8 cellular contexts compared by ENCODE assay signal in the genomic region with DNA sequence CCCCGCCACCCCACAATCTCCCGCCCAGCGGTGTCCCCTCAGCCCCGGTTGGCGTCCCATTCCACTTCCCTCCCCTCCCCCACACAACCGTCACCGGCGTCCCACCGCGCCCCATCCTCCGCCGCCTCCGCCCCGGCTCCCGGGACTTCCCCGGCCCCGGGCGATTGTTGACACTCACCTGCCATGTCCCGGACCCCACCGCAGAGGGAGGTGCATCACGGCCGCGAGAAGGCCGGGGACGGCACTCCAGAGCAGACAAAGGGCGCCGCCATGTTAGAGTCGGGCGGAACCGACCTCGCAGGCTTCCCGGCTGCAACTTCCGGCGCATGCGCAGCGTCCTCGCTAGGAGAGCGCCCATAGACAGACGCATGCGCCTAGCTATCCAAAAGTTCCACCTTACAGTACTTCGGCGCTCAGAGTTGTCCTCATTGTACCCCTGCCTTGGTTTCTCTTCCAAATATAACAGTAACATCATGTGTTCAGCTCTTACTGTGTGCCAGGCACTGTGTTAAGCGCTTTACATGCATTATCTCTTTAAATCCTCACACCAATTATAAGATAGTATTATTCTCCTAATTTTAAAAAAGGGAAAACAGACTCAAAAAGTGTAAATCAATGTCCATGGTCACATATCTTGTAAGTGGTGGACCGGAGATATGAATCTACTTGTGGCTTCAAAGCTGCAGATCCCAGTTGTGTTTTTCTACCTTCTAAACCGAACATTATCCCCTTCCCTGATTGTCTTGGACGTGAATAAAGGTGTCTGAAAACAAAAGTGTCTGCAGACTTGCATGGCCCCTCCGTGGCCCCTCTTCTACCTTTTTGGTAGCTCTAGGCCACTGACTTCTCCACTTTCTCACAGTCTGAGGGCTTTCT. TPM values are rescaled to one million over a fixed set of nuclear protein-coding genes. Genes with fewer than 3 reads are reported as not detected.
DNase-seq lines count a peak whose midpoint lies in the region; ATAC-seq and TF ChIP-seq lines count a peak whose summit lies in the region.

A gene (minus strand): TSS at position 297 of the 876 bp plus-strand sequence. CDS start 27,606 bp downstream, outside the sequence.

- peak within 1 kb of the TSS; percentile 93 for H3K27ac Mint-ChIP-seq in activated naive CD8-positive, alpha-beta T cell treated with anti-CD3 and anti-CD28 coated beads, Interleukin-2, amount 50 U/mL, for 24 hours

- ATAC-seq in HG02763 (IDR thresholded peaks at IDR 0.05; ENCODE audit: unreplicated experiment) = peak; percentile 84
- ATAC-seq in activated naive CD8-positive, alpha-beta T cell treated with anti-CD3 and anti-CD28 coated beads, Interleukin-2, amount 50 U/mL, for 24 hours = peak; percentile 87

- peak within 1 kb of the TSS; percentile 89 for H3K27ac ChIP-seq in cardiac muscle cell
- peak within 1 kb of the TSS; percentile 61 for H3K27ac ChIP-seq in parathyroid adenoma
- peak within 1 kb of the TSS; percentile 71 to 83 for H3K27ac ChIP-seq in tibial artery

- H3K4me3 ChIP-seq in GM12864 (ENCODE audit: low read depth, low read length) = peak within 1 kb of the TSS; percentile 78
- H3K4me3 ChIP-seq in cardiac muscle cell = peak within 1 kb of the TSS; percentile 47
- peak within 1 kb of the TSS; percentile 94 for H3K4me3 ChIP-seq in parathyroid adenoma (ENCODE audit: low read depth, low read length)
- peak within 1 kb of the TSS; percentile 70 to 97 for H3K4me3 ChIP-seq in tibial artery

- H3K27me3 ChIP-seq in cardiac muscle cell (no peaks in the 10 kb centered on the region), parathyroid adenoma (ENCODE audit: control insufficient read depth, insufficient read depth, low read length) (no peaks in the 10 kb centered on the region), tibial artery (no peaks in the 10 kb centered on the region)

- TF ChIP-seq CTCF in GM12864 (IDR thresholded peaks at IDR 0.05; ENCODE audit: low read depth, low read length, missing control alignments) (no peak), cardiac muscle cell (IDR thresholded peaks at IDR 0.05; ENCODE audit: low read depth, low read length) (no peak), parathyroid adenoma (IDR thresholded peaks at IDR 0.05) (no peak), tibial artery (IDR thresholded peaks at IDR 0.05) (no peak)

- H3K36me3 Mint-ChIP-seq in activated naive CD8-positive, alpha-beta T cell treated with anti-CD3 and anti-CD28 coated beads, Interleukin-2, amount 50 U/mL, for 24 hours (ENCODE audit: low read depth) = peaks cover 27% of the 10 kb centered on the region

- no peaks in the 10 kb centered on the region for H3K9me3 ChIP-seq in cardiac muscle cell (ENCODE audit: low read depth)
- H3K9me3 ChIP-seq in parathyroid adenoma (ENCODE audit: control insufficient read depth, low read length) = no peaks in the 10 kb centered on the region
- H3K9me3 ChIP-seq in tibial artery = no peaks in the 10 kb centered on the region

- H3K79me2 ChIP-seq in parathyroid adenoma = peaks cover 18% of the 10 kb centered on the region

- DNase-seq in GM12864 (ENCODE audit: low read depth) (peak; percentile 84), NCI-H1436 (lab: John Stamatoyannopoulos, UW) (peak; percentile 92), SW480 (ENCODE audit: low spot score) (peak; percentile 92), cardiac muscle cell (ENCODE audit: low read depth in 1 of 2, low spot score in 1 of 2) (peak; percentile 95 to 98), tibial artery (peak; percentile 92 to 95)
- DNase-seq in activated naive CD8-positive, alpha-beta T cell treated with anti-CD3 and anti-CD28 coated beads, Interleukin-2, amount 50 U/mL, for 24 hours = peak; percentile 98

- peak within 1 kb of the TSS; percentile 91 for H3K4me2 ChIP-seq in parathyroid adenoma (ENCODE audit: low read length)

- intact Hi-C loops in tibial artery (cut with DNase I; ENCODE audit: low total_unique reads) = no loop called here

- H3K4me3 Mint-ChIP-seq in activated naive CD8-positive, alpha-beta T cell treated with anti-CD3 and anti-CD28 coated beads, Interleukin-2, amount 50 U/mL, for 24 hours = peak within 1 kb of the TSS; percentile 86

- H3K27me3 Mint-ChIP-seq in activated naive CD8-positive, alpha-beta T cell treated with anti-CD3 and anti-CD28 coated beads, Interleukin-2, amount 50 U/mL, for 24 hours = no peaks in the 10 kb centered on the region

- H3K9ac ChIP-seq in parathyroid adenoma = no peak within 1 kb of the TSS

- H3K4me1 ChIP-seq in cardiac muscle cell (ENCODE audit: low read depth) (peaks cover 11% of the 10 kb centered on the region), parathyroid adenoma (no peaks in the 10 kb centered on the region), tibial artery (peaks cover 0 to 29% (median 17%) of the 10 kb centered on the region in 4 donors)

- peaks cover 6% of the 10 kb centered on the region for H3K36me3 ChIP-seq in cardiac muscle cell
- H3K36me3 ChIP-seq in parathyroid adenoma (ENCODE audit: control insufficient read depth, insufficient read depth, low read length) = no peaks in the 10 kb centered on the region
- peaks cover 0 to 18% (median 15%) of the 10 kb centered on the region in 3 donors for H3K36me3 ChIP-seq in tibial artery

- H3K4me1 Mint-ChIP-seq in activated naive CD8-positive, alpha-beta T cell treated with anti-CD3 and anti-CD28 coated beads, Interleukin-2, amount 50 U/mL, for 24 hours = peaks cover 50% of the 10 kb centered on the region

- no peaks in the 10 kb centered on the region for H3K9me3 Mint-ChIP-seq in activated naive CD8-positive, alpha-beta T cell treated with anti-CD3 and anti-CD28 coated beads, Interleukin-2, amount 50 U/mL, for 24 hours

- peak within 1 kb of the TSS; percentile 92 for H2AFZ ChIP-seq in parathyroid adenoma

RNA-seq across cellular contexts. Expression of the gene that starts here (rescaled TPM):
- total RNA-seq in cardiac muscle cell = 48.8 and 64.0 TPM in 2 replicates
- 47.1 and 61.6 TPM in 2 replicates for polyA plus RNA-seq in cardiac muscle cell

Comparison
In these comparisons a context has a peak if more than half of its experiments do, and no peak if none do; other contexts are left out.
1. Peak in every context shown above with its lines: DNase-seq, ATAC-seq, H3K4me3 ChIP-seq and H3K27ac ChIP-seq.